25 cellular contexts compared by ENCODE assay signal in genomic region chr9:131702911-131703310, GRCh38.
"Had no signal": no experiment of that assay in that cellular context is flagged by ENCODE, and none has a peak within 500 bp of the region (broad histone marks: within the 10 kb centered on the region; RNA-seq: fewer than 3 reads in every experiment).

No MANE protein-coding gene starts in this region.

- H3K9me3 Mint-ChIP-seq: activated B cell treated with CpG ODN at 0.5 μM for 24 hours; activated CD8-positive, alpha-beta T cell treated with anti-CD3 and anti-CD28 coated beads for 36 hours; activated naive CD4-positive, alpha-beta T cell treated with anti-CD3 and anti-CD28 coated beads, Interleukin-2, amount 50 U/mL, for 72 hours; central memory CD8-positive, alpha-beta T cell; dendritic cell treated with granulocyte-macrophage colony-stimulating factor and Interleukin-4, amounts not matched to agents 40 ng/mL and 50 ng/mL, for 4 days; natural killer cell treated with Interleukin-12 subunit alpha and Interleukin-12 subunit beta and Interleukin-15 and Interleukin-18, amount 100 ng/mL, for 72 hours; T-helper 2 cell treated with Interferon-gamma antibody and Interleukin-4, amounts not matched to agents 5 μg/mL and 100 μg/mL, for 36 hours had no signal

- H3K27ac Mint-ChIP-seq: activated B cell treated with CpG ODN at 0.5 μM for 24 hours; activated CD8-positive, alpha-beta T cell treated with anti-CD3 and anti-CD28 coated beads for 36 hours; activated naive CD4-positive, alpha-beta T cell treated with anti-CD3 and anti-CD28 coated beads, Interleukin-2, amount 50 U/mL, for 72 hours; natural killer cell treated with Interleukin-12 subunit alpha and Interleukin-12 subunit beta and Interleukin-15 and Interleukin-18, amount 100 ng/mL, for 72 hours; T-helper 2 cell treated with Interferon-gamma antibody and Interleukin-4, amounts not matched to agents 5 μg/mL and 100 μg/mL, for 36 hours had no signal

- H3K4me3 ChIP-seq: breast epithelium, esophagus squamous epithelium, gastroesophageal sphincter, mucosa of descending colon, suprapubic skin, tibial artery had no signal

- H3K27me3 ChIP-seq: breast epithelium, esophagus squamous epithelium, gastroesophageal sphincter, tibial artery had no signal

- H3K27me3 Mint-ChIP-seq: activated B cell treated with CpG ODN at 0.5 μM for 24 hours; activated CD8-positive, alpha-beta T cell treated with anti-CD3 and anti-CD28 coated beads for 36 hours; central memory CD8-positive, alpha-beta T cell; dendritic cell treated with granulocyte-macrophage colony-stimulating factor and Interleukin-4, amounts not matched to agents 40 ng/mL and 50 ng/mL, for 4 days; natural killer cell treated with Interleukin-12 subunit alpha and Interleukin-12 subunit beta and Interleukin-15 and Interleukin-18, amount 100 ng/mL, for 72 hours had no signal

- H3K27ac ChIP-seq: breast epithelium, epithelial cell of prostate, suprapubic skin, tibial artery had no signal

- H3K9me3 ChIP-seq: breast epithelium, esophagus squamous epithelium, gastroesophageal sphincter, mucosa of descending colon, suprapubic skin, tibial artery had no signal

- H3K36me3 ChIP-seq: breast epithelium, esophagus squamous epithelium, gastroesophageal sphincter, suprapubic skin, tibial artery had no signal

- ATAC-seq: activated CD8-positive, alpha-beta T cell treated with anti-CD3 and anti-CD28 coated beads for 36 hours; activated naive CD4-positive, alpha-beta T cell treated with anti-CD3 and anti-CD28 coated beads, Interleukin-2, amount 50 U/mL, for 72 hours; gastroesophageal sphincter; left lobe of liver; mucosa of descending colon; natural killer cell treated with Interleukin-12 subunit alpha and Interleukin-12 subunit beta and Interleukin-15 and Interleukin-18, amount 100 ng/mL, for 72 hours; right cardiac atrium had no signal

- H3K36me3 Mint-ChIP-seq: natural killer cell treated with Interleukin-12 subunit alpha and Interleukin-12 subunit beta and Interleukin-15 and Interleukin-18, amount 100 ng/mL, for 72 hours had no signal

- H3K4me3 Mint-ChIP-seq: activated B cell treated with CpG ODN at 0.5 μM for 24 hours; activated CD8-positive, alpha-beta T cell treated with anti-CD3 and anti-CD28 coated beads for 36 hours; central memory CD8-positive, alpha-beta T cell; dendritic cell treated with granulocyte-macrophage colony-stimulating factor and Interleukin-4, amounts not matched to agents 40 ng/mL and 50 ng/mL, for 4 days; natural killer cell treated with Interleukin-12 subunit alpha and Interleukin-12 subunit beta and Interleukin-15 and Interleukin-18, amount 100 ng/mL, for 72 hours; T-helper 2 cell treated with Interferon-gamma antibody and Interleukin-4, amounts not matched to agents 5 μg/mL and 100 μg/mL, for 36 hours had no signal

- DNase-seq: activated B cell treated with CpG ODN at 0.5 μM for 24 hours; activated CD4-positive, alpha-beta T cell treated with anti-CD3 and anti-CD28 coated beads, Interleukin-2, amount 50 U/mL, for 1 hour; activated CD8-positive, alpha-beta T cell treated with anti-CD3 and anti-CD28 coated beads for 36 hours; activated naive CD4-positive, alpha-beta T cell; activated T-cell treated with anti-CD3 and anti-CD28 coated beads, Interleukin-2, amount 50 U/mL, for 48 hours; effector CD4-positive, alpha-beta T cell; esophagus squamous epithelium; hippocampal formation; mucosa of descending colon; posterior cingulate gyrus; right cardiac atrium; stimulated activated CD4-positive, alpha-beta T cell treated with anti-CD3 and anti-CD28 coated beads, Interleukin-15, amount 100 ng/mL, for 24 hours; stimulated activated CD4-positive, alpha-beta T cell treated with anti-CD3 and anti-CD28 coated beads, Interleukin-2, amount 100 ng/mL, for 24 hours; stimulated activated naive CD4-positive, alpha-beta T cell; tibial artery had no signal
